8 cellular contexts compared by ENCODE assay signal in genomic region chr5:173573126-173573960, GRCh38. TPM values are rescaled to one million over a fixed set of nuclear protein-coding genes. Genes with fewer than 3 reads are reported as not detected.
DNase-seq lines count a peak whose midpoint lies in the region; ATAC-seq, FAIRE-seq and TF ChIP-seq lines count a peak whose summit lies in the region.

No MANE protein-coding gene starts in this region.

- peak; percentile 81 for ATAC-seq in GM18511 (IDR thresholded peaks at IDR 0.05; ENCODE audit: unreplicated experiment)
- peak; percentile 75 for ATAC-seq in omental fat pad (ENCODE audit: low FRiP score)

- peaks cover 6% of the 10 kb centered on the region for H3K4me1 ChIP-seq in suprapubic skin

- no peaks in the 10 kb centered on the region for H3K27me3 ChIP-seq in AG04450 (ENCODE audit: control insufficient read depth, insufficient read depth, low read length)
- H3K27me3 ChIP-seq in suprapubic skin, result peaks cover 7% of the 10 kb centered on the region

- H3K27ac ChIP-seq in AG04450 (ENCODE audit: low read depth, low read length) (no peak overlapping the region), suprapubic skin (no peak overlapping the region)

- 47% methylated on average over 21 of the region's 35 CpGs for WGBS in suprapubic skin

- FAIRE-seq in RCC 7860 (lab: Jason Lieb, UNC), result no peak

- TF ChIP-seq CTCF in AG04450 (IDR thresholded peaks at IDR 0.05; ENCODE audit: low read depth, low read length) (peak; percentile 93), omental fat pad (IDR thresholded peaks at IDR 0.05) (peak in 1 of 3 donors; percentile 90), suprapubic skin (IDR thresholded peaks at IDR 0.05) (peak; percentile 91 to 98)

- POLR2A ChIA-PET in AG04450 (lab: Yijun Ruan, JAX), result interaction anchor here (1.0 to 1.9 kb wide), 6 partner anchors 43 to 257 kb away, joined by 3 to 7 read pairs (median 3); partner anchors contain the start of gene BOD1

- no peak overlapping the region for H3K4me3 ChIP-seq in AG04450 (ENCODE audit: low read depth, low read length)
- H3K4me3 ChIP-seq in suprapubic skin, result peak overlapping the region; percentile 24

- H3K9me3 ChIP-seq in AG04450 (ENCODE audit: control insufficient read depth, insufficient read depth, low read length) (peaks cover 22% of the 10 kb centered on the region), suprapubic skin (no peaks in the 10 kb centered on the region)

- DNase-seq in AG04450 (ENCODE audit: low read depth, low spot score) (no peak), HT-29 (ENCODE audit: low spot score) (peak; percentile 51), RCC 7860 (ENCODE audit: low spot score) (peak; percentile 49), foreskin melanocyte (peak; percentile 35), omental fat pad (ENCODE audit: low spot score) (peak; percentile 48), suprapubic skin (ENCODE audit: low spot score in 2 of 2) (peak; percentile 80 to 88)
- peak; percentile 52 for DNase-seq in activated T-helper 9 cell treated with anti-CD3 and anti-CD28 coated beads, Interleukin-2, amount 50 U/mL, for 16 hours (ENCODE audit: low read depth)

- H3K36me3 ChIP-seq in suprapubic skin, result no peaks in the 10 kb centered on the region

- TF ChIP-seq POLR2A in suprapubic skin (IDR thresholded peaks at IDR 0.05), result no peak

- no peak for TF ChIP-seq EP300 in suprapubic skin (IDR thresholded peaks at IDR 0.05)

- CTCF ChIA-PET in AG04450 (lab: Charles Lee), result interaction anchor here (0.6 to 7.8 kb wide), 41 partner anchors 9 to 380 kb away, joined by 3 to 114 read pairs (median 4); partner anchors contain the start of gene STC2

RNA-seq across cellular contexts. Expression of gene BOD1, which starts 43.1 kb away (rescaled TPM):
- 81.7 and 96.7 TPM in 2 replicates for polyA plus RNA-seq in AG04450 (2011; rRNA removed)
- 57.5 and 70.5 TPM in 2 replicates for polyA minus RNA-seq in AG04450 (2011; rRNA and poly(A)+ RNA removed)
- 55.2 and 55.4 TPM in 2 replicates for total RNA-seq in HT-29 (2014; rRNA removed; shearing (Covaris generic))
- total RNA-seq in omental fat pad, result 10 to 100 TPM; 52.9 to 63.1 (median 57.8) TPM
- 10 to 100 TPM; 46.3 to 53.3 (median 48.7) TPM for total RNA-seq in suprapubic skin
